18 cellular contexts compared by ENCODE assay signal in the genomic region with DNA sequence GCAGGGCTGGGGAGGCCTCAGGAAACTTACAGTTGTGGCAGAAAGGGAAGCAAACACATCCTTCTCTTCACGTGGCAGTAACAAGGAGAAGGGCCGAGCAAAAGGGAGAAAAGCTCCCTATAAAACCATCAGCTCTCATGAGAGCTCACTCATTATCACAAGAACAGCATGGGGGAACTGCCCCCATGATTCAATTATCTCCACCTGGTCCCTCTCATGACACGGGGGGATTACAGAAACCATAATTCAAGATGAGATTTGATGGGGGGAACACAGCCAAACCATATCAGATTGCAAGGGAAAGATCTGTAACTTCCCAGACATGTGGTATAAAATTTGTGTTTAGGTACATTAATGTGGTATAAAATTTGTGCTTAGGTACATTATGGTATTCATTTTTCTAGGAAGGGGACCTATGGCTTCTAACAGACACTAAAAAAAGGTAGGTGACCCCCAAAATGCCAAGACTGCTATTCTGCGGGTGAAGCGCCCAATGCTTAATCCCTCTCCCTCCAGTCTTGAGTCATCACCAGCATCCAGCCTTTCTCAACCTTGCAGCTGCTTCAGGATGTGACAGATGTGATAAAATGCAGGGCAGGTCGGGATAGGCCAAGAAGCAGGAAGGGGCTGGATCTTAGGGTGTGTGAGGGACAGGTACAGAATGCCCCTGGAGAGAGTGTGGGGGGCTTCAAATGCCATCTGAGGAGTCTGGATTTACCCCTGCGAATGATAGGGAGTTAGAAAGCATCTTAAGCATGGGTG. TPM values are rescaled to one million over a fixed set of nuclear protein-coding genes. Genes with fewer than 3 reads are reported as not detected.
"Had no signal": no experiment of that assay in that cellular context is flagged by ENCODE, and none has a peak within 500 bp of the region (broad histone marks: within the 10 kb centered on the region; RNA-seq: fewer than 3 reads in every experiment).

No MANE protein-coding gene starts in this region.

- H3K4me3 ChIP-seq: dorsolateral prefrontal cortex, heart left ventricle, left ventricle myocardium inferior, pancreas, thyroid gland, vagina had no signal

- H3K4me3 Mint-ChIP-seq: activated naive CD8-positive, alpha-beta T cell; activated T-cell treated with anti-CD3 and anti-CD28 coated beads, Interleukin-2, amount 50 U/mL, for 4 hours had no signal

- H3K9me3 Mint-ChIP-seq: activated T-cell treated with anti-CD3 and anti-CD28 coated beads, Interleukin-2, amount 50 U/mL, for 4 hours had no signal

- DNase-seq: activated CD4-positive, alpha-beta T cell treated with anti-CD3 and anti-CD28 coated beads, Interleukin-2, amount 50 U/mL, for 4 hours; activated CD4-positive, CD25-positive, alpha-beta regulatory T cell treated with anti-CD3 and anti-CD28 coated beads, Interleukin-2, amount 50 U/mL, for 72 hours; activated gamma-delta T cell; activated T-cell treated with anti-CD3 and anti-CD28 coated beads, Interleukin-2, amount 50 U/mL, for 4 hours; brain microvascular endothelial cell; dorsolateral prefrontal cortex; heart left ventricle; left ventricle myocardium inferior; mesenchymal stem cell; pancreas; stimulated activated CD4-positive, alpha-beta T cell treated with anti-CD3 and anti-CD28 coated beads, Interleukin-15, amount 100 ng/mL, for 24 hours; stimulated activated CD4-positive, alpha-beta T cell treated with anti-CD3 and anti-CD28 coated beads, Interleukin-4, amount 100 ng/mL, for 24 hours; thyroid gland had no signal

- FAIRE-seq: frontal cortex, keratinocyte, pancreas had no signal

- ATAC-seq: activated T-cell treated with anti-CD3 and anti-CD28 coated beads, Interleukin-2, amount 50 U/mL, for 4 hours; pancreas had no signal

- H3K36me3 Mint-ChIP-seq: activated naive CD8-positive, alpha-beta T cell had no signal

- H3K27ac Mint-ChIP-seq: activated naive CD8-positive, alpha-beta T cell had no signal

RNA-seq across cellular contexts. Expression of gene AMPD3, which starts 57.7 kb away (rescaled TPM):
- polyA plus RNA-seq: neural cell had no signal
